ENCODE assay signal across 1 cellular context in genomic region chr10:128078136-128078969, GRCh38.
TF ChIP-seq lines count a peak whose summit lies in the region.

No MANE protein-coding gene starts in this region.

TF ChIP-seq in K562, 482 proteins besides CTCF, POLR2A, EP300 and RAD21:
- TF ChIP-seq CREB3L1 (IDR thresholded peaks at IDR 0.05; ENCODE audit: borderline replicate concordance, low read depth) = no peak
- TF ChIP-seq STAT5A (IDR thresholded peaks at IDR 0.05; ENCODE audit: borderline replicate concordance, low read length) = no peak
- peak; percentile 41; the same call in 1 of the 2 replicates for TF ChIP-seq SMC3 (conservative IDR thresholded peaks at IDR 0.05; ENCODE audit: insufficient read depth, low read depth, low read length)
- no peak for TF ChIP-seq HOMEZ (CRISPR knock-in tag; IDR thresholded peaks at IDR 0.05)
